ENCODE assay signal across 22 cellular contexts in genomic region chr6:14209005-14209404, GRCh38.
DNase-seq lines count a peak whose midpoint lies in the region; TF ChIP-seq lines count a peak whose summit lies in the region.
"Had no signal": no experiment of that assay in that cellular context is flagged by ENCODE, and none has a peak within 500 bp of the region (broad histone marks: within the 10 kb centered on the region; RNA-seq: fewer than 3 reads in every experiment).

No MANE protein-coding gene starts in this region.

- H3K27ac Mint-ChIP-seq in T-helper 2 cell treated with Interferon-gamma antibody and Interleukin-4, amounts not matched to agents 5 μg/mL and 100 μg/mL, for 36 hours: no peak overlapping the region
- H3K27ac Mint-ChIP-seq in glutamatergic neuron (ENCODE audit: unreplicated experiment) (peak overlapping the region; percentile 39), neural crest cell (ENCODE audit: unreplicated experiment) (no peak overlapping the region), endothelial cell (ENCODE audit: unreplicated experiment) (no peak overlapping the region)
- H3K27ac Mint-ChIP-seq: GM23338 had no signal

- no peaks in the 10 kb centered on the region for H4K20me1 ChIP-seq in Loucy (ENCODE audit: insufficient read depth, low read length, poor library complexity, severe bottlenecking)

- H3K4me1 ChIP-seq in Loucy (ENCODE audit: insufficient read depth, low read length, poor library complexity, severe bottlenecking): peaks cover 64% of the 10 kb centered on the region
- no peaks in the 10 kb centered on the region for H3K4me1 ChIP-seq in prostate gland (replicated peaks)
- peaks cover 4% of the 10 kb centered on the region for H3K4me1 ChIP-seq in SJCRH30

- no peaks in the 10 kb centered on the region for H3K27me3 Mint-ChIP-seq in T-helper 2 cell treated with Interferon-gamma antibody and Interleukin-4, amounts not matched to agents 5 μg/mL and 100 μg/mL, for 36 hours (ENCODE audit: low read depth)
- H3K27me3 Mint-ChIP-seq in glutamatergic neuron (ENCODE audit: unreplicated experiment): peaks cover 11% of the 10 kb centered on the region
- H3K27me3 Mint-ChIP-seq in neural crest cell (ENCODE audit: low read depth): peaks cover 11% of the 10 kb centered on the region
- no peaks in the 10 kb centered on the region for H3K27me3 Mint-ChIP-seq in endothelial cell (ENCODE audit: unreplicated experiment)

- 76% methylated on average over 3 of the region's 3 CpGs for WGBS in prostate gland

- H3K27me3 ChIP-seq in Loucy (ENCODE audit: insufficient read depth, low read length, poor library complexity, severe bottlenecking) (no peaks in the 10 kb centered on the region), prostate gland (replicated peaks; ENCODE audit: insufficient read depth) (no peaks in the 10 kb centered on the region), SJCRH30 (no peaks in the 10 kb centered on the region)
- H3K27me3 ChIP-seq: MG63 had no signal

- peak overlapping the region; percentile 65 for H3K9ac ChIP-seq in Loucy (ENCODE audit: low read depth, low read length, poor library complexity, severe bottlenecking)

- H3K9me3 ChIP-seq in Loucy (ENCODE audit: insufficient read depth, low read depth, low read length): no peaks in the 10 kb centered on the region
- H3K9me3 ChIP-seq in prostate gland: no peaks in the 10 kb centered on the region
- H3K9me3 ChIP-seq in SJCRH30 (replicated peaks): no peaks in the 10 kb centered on the region
- H3K9me3 ChIP-seq: MG63 had no signal

- TF ChIP-seq CTCF in Loucy (conservative IDR thresholded peaks at IDR 0.05; ENCODE audit: low read length) (no peak), glutamatergic neuron (IDR thresholded peaks at IDR 0.05; ENCODE audit: partially characterized antibody, unreplicated experiment) (no peak), neural crest cell (conservative IDR thresholded peaks at IDR 0.05) (no peak), prostate gland (IDR thresholded peaks at IDR 0.05) (no peak), endothelial cell (IDR thresholded peaks at IDR 0.05; ENCODE audit: unreplicated experiment) (no peak)

- H3K4me3 ChIP-seq in Loucy (ENCODE audit: low read length, poor library complexity, severe bottlenecking) (no peak overlapping the region), prostate gland (no peak overlapping the region), SJCRH30 (no peak overlapping the region)
- H3K4me3 ChIP-seq: GM23338, MG63 had no signal

- H3K27ac ChIP-seq in prostate gland (no peak overlapping the region), SJCRH30 (no peak overlapping the region)

- H3K9me2 ChIP-seq in Loucy (replicated peaks; ENCODE audit: low read depth, low read length): no peaks in the 10 kb centered on the region

- H3K36me3 Mint-ChIP-seq in T-helper 2 cell treated with Interferon-gamma antibody and Interleukin-4, amounts not matched to agents 5 μg/mL and 100 μg/mL, for 36 hours (ENCODE audit: low read depth): peaks cover 2% of the 10 kb centered on the region
- H3K36me3 Mint-ChIP-seq in glutamatergic neuron (ENCODE audit: unreplicated experiment) (no peaks in the 10 kb centered on the region), neural crest cell (ENCODE audit: low read depth) (no peaks in the 10 kb centered on the region), endothelial cell (ENCODE audit: low read depth, unreplicated experiment) (no peaks in the 10 kb centered on the region)
- H3K36me3 Mint-ChIP-seq: CD14-positive monocyte had no signal

- no peaks in the 10 kb centered on the region for H3K36me3 ChIP-seq in Loucy (ENCODE audit: insufficient read depth, low read length)
- H3K36me3 ChIP-seq in prostate gland: no peaks in the 10 kb centered on the region
- H3K36me3 ChIP-seq in SJCRH30: no peaks in the 10 kb centered on the region
- H3K36me3 ChIP-seq: MG63 had no signal

- no peak overlapping the region for H2AFZ ChIP-seq in Loucy (ENCODE audit: low read length)
- H2AFZ ChIP-seq: GM23338 had no signal

- no peak for DNase-seq in T-helper 2 cell treated with Interferon-gamma antibody and Interleukin-4, amounts not matched to agents 5 μg/mL and 100 μg/mL, for 36 hours (ENCODE audit: low spot score)
- DNase-seq in T-helper 2 cell (no peak), glutamatergic neuron (no peak), neural crest cell (ENCODE audit: low read depth, low spot score) (no peak), prostate gland (ENCODE audit: low spot score) (no peak), endothelial cell (ENCODE audit: low spot score) (no peak), SJCRH30 (no peak)
- DNase-seq: 8988T, DMS53, GF-D8, HCEC 1CT, IMR-90, Karpas-422, MG63, NCI-H1092, NCI-H1436 treated with DMSO at 0.1 percent for 48 hours, NCI-H2029, NCI-H2227 treated with DMSO at 0.1 percent for 48 hours, SIG-M5 had no signal

- no peak overlapping the region for H3K4me2 ChIP-seq in Loucy (ENCODE audit: low read depth, low read length, poor library complexity, severe bottlenecking)
- H3K4me2 ChIP-seq: GM23338 had no signal

- H3K4me1 Mint-ChIP-seq in T-helper 2 cell treated with Interferon-gamma antibody and Interleukin-4, amounts not matched to agents 5 μg/mL and 100 μg/mL, for 36 hours (ENCODE audit: low read depth): peaks cover 10% of the 10 kb centered on the region
- peaks cover 57% of the 10 kb centered on the region for H3K4me1 Mint-ChIP-seq in glutamatergic neuron (ENCODE audit: low read depth, unreplicated experiment)
- peaks cover 23% of the 10 kb centered on the region for H3K4me1 Mint-ChIP-seq in neural crest cell
- H3K4me1 Mint-ChIP-seq in endothelial cell (ENCODE audit: unreplicated experiment): peaks cover 11% of the 10 kb centered on the region

- H3F3A ChIP-seq in Loucy (ENCODE audit: low read depth): no peaks in the 10 kb centered on the region

- H3K4me3 Mint-ChIP-seq in T-helper 2 cell treated with Interferon-gamma antibody and Interleukin-4, amounts not matched to agents 5 μg/mL and 100 μg/mL, for 36 hours: peak overlapping the region; percentile 73
- no peak overlapping the region for H3K4me3 Mint-ChIP-seq in glutamatergic neuron (ENCODE audit: unreplicated experiment)
- H3K4me3 Mint-ChIP-seq in neural crest cell: peak overlapping the region; percentile 43
- no peak overlapping the region for H3K4me3 Mint-ChIP-seq in endothelial cell (ENCODE audit: unreplicated experiment)
- H3K4me3 Mint-ChIP-seq: GM23338 had no signal

- intact Hi-C loops in prostate gland (cut with DNase I): no loop called here

- TF ChIP-seq POLR2A in prostate gland (IDR thresholded peaks at IDR 0.05): no peak

- H3K79me2 ChIP-seq in Loucy (ENCODE audit: insufficient read depth, low read length): peaks cover 22% of the 10 kb centered on the region; the same call in 1 of the 2 replicates

- no peaks in the 10 kb centered on the region for H3K9me3 Mint-ChIP-seq in T-helper 2 cell treated with Interferon-gamma antibody and Interleukin-4, amounts not matched to agents 5 μg/mL and 100 μg/mL, for 36 hours
- peaks cover 11% of the 10 kb centered on the region for H3K9me3 Mint-ChIP-seq in glutamatergic neuron (ENCODE audit: unreplicated experiment)
- no peaks in the 10 kb centered on the region for H3K9me3 Mint-ChIP-seq in neural crest cell
- no peaks in the 10 kb centered on the region for H3K9me3 Mint-ChIP-seq in endothelial cell (ENCODE audit: unreplicated experiment)
- H3K9me3 Mint-ChIP-seq: CD14-positive monocyte had no signal

Comparison
In these comparisons a context has a peak if more than half of its experiments do, and no peak if none do; other contexts are left out.
1. H3K4me3 Mint-ChIP-seq: peak in T-helper 2 cell treated with Interferon-gamma antibody and Interleukin-4, amounts not matched to agents 5 μg/mL and 100 μg/mL, for 36 hours (single experiment) and neural crest cell (single experiment); none in glutamatergic neuron (single experiment) and endothelial cell (single experiment).